ENCODE assay signal across 8 cellular contexts in genomic region chr1:204506091-204506968, GRCh38. TPM values are rescaled to one million over a fixed set of nuclear protein-coding genes. Genes with fewer than 3 reads are reported as not detected.
DNase-seq lines count a peak whose midpoint lies in the region; ATAC-seq and TF ChIP-seq lines count a peak whose summit lies in the region.

No MANE protein-coding gene starts in this region.

- no peaks in the 10 kb centered on the region for H3K27me3 ChIP-seq in PC-3 (ENCODE audit: low read length)

- CTCF ChIA-PET in PC-3 (lab: Charles Lee) = interaction anchor here (0.6 to 2.7 kb wide), 12 partner anchors 9 to 301 kb away, joined by 3 to 21 read pairs (median 6); partner anchors contain the start of gene MDM4

- H3K9me2 ChIP-seq in PC-3 (replicated peaks; ENCODE audit: low read length) = no peaks in the 10 kb centered on the region

- H4K20me1 ChIP-seq in PC-3 (ENCODE audit: low read length) = no peaks in the 10 kb centered on the region

- H3K4me3 Mint-ChIP-seq in activated T-cell treated with anti-CD3 and anti-CD28 coated beads, Interleukin-2, amount 50 U/mL, for 72 hours = peak overlapping the region; percentile 73 to 100
- peak overlapping the region; percentile 92 to 97 (median 97) for H3K4me3 Mint-ChIP-seq in nephron

- H3K9me3 ChIP-seq in PC-3 (ENCODE audit: low read length) = no peaks in the 10 kb centered on the region

- H3K27ac Mint-ChIP-seq in activated T-cell treated with anti-CD3 and anti-CD28 coated beads, Interleukin-2, amount 50 U/mL, for 72 hours = peak overlapping the region; percentile 100
- peak overlapping the region; percentile 97 to 99 (median 99) for H3K27ac Mint-ChIP-seq in nephron

- peak overlapping the region; percentile 17 for H3K27ac ChIP-seq in PC-3 (ENCODE audit: low read length)

- peak; percentile 81 for DNase-seq in DMS 273 treated with DMSO at 0.1 percent for 48 hours (lab: John Stamatoyannopoulos, UW)
- peak; percentile 87 for DNase-seq in KG1 (lab: John Stamatoyannopoulos, UW)
- peak; percentile 99 for DNase-seq in PC-3
- peak; percentile 74 to 82 for DNase-seq in activated T-cell treated with anti-CD3 and anti-CD28 coated beads, Interleukin-2, amount 50 U/mL, for 72 hours
- peak; percentile 98 for DNase-seq in fibroblast of peridontal ligament (ENCODE audit: extremely low read depth)
- DNase-seq in stromal cell of bone marrow (ENCODE audit: low read depth) = peak; percentile 69

- intact Hi-C loops in PC-3 (cut with micrococcal nuclease) = loop anchor here (2.0 kb wide), 1 partner anchor 300 kb away; no protein-coding TSS in a partner anchor

- BruUV-seq in PC-3 (replicated peaks; lab: Mats Ljungman, UMichigan) = no TSS peak

- no peaks in the 10 kb centered on the region for H3K36me3 ChIP-seq in PC-3 (ENCODE audit: low read depth, low read length)

- POLR2A ChIA-PET in PC-3 (lab: Charles Lee; ENCODE audit: unreplicated experiment) = interaction anchor here (0.5 to 3.5 kb wide), 7 partner anchors 10 to 131 kb away, joined by 3 to 43 read pairs (median 3); partner anchors contain the start of gene MDM4

- H3K4me3 ChIP-seq in PC-3 (ENCODE audit: low read length) = peak overlapping the region; percentile 76

- peaks cover 0 to 7% of the 10 kb centered on the region in 2 donors for H3K36me3 Mint-ChIP-seq in activated T-cell treated with anti-CD3 and anti-CD28 coated beads, Interleukin-2, amount 50 U/mL, for 72 hours (ENCODE audit: insufficient read depth in 2 of 2)
- no peaks in the 10 kb centered on the region for H3K36me3 Mint-ChIP-seq in nephron (ENCODE audit: low read depth)

- TF ChIP-seq CTCF in PC-3 (conservative IDR thresholded peaks at IDR 0.05; ENCODE audit: low read depth, low read length) (no peak), nephron (IDR thresholded peaks at IDR 0.05; ENCODE audit: unreplicated experiment in 3 of 3) (no peak)

- H3K4me1 Mint-ChIP-seq in activated T-cell treated with anti-CD3 and anti-CD28 coated beads, Interleukin-2, amount 50 U/mL, for 72 hours (ENCODE audit: low read depth) = peaks cover 42% of the 10 kb centered on the region
- peaks cover 43% of the 10 kb centered on the region for H3K4me1 Mint-ChIP-seq in nephron

- H3K4me1 ChIP-seq in PC-3 (ENCODE audit: insufficient read depth, low read length) = peaks cover 23% of the 10 kb centered on the region

- H3K27me3 Mint-ChIP-seq in activated T-cell treated with anti-CD3 and anti-CD28 coated beads, Interleukin-2, amount 50 U/mL, for 72 hours (ENCODE audit: low read depth) = no peaks in the 10 kb centered on the region
- H3K27me3 Mint-ChIP-seq in nephron (ENCODE audit: low read depth) = no peaks in the 10 kb centered on the region

- H3K9me3 Mint-ChIP-seq in activated T-cell treated with anti-CD3 and anti-CD28 coated beads, Interleukin-2, amount 50 U/mL, for 72 hours = no peaks in the 10 kb centered on the region
- no peaks in the 10 kb centered on the region for H3K9me3 Mint-ChIP-seq in nephron

- H3K79me2 ChIP-seq in PC-3 (ENCODE audit: low read length) = no peaks in the 10 kb centered on the region

- peak overlapping the region; percentile 86 for H3K4me2 ChIP-seq in PC-3 (ENCODE audit: low read length)

- ATAC-seq in GM21786 (IDR thresholded peaks at IDR 0.05; ENCODE audit: unreplicated experiment) = peak; percentile 66
- ATAC-seq in PC-3 = peak; percentile 69
- peak; percentile 87 to 89 for ATAC-seq in activated T-cell treated with anti-CD3 and anti-CD28 coated beads, Interleukin-2, amount 50 U/mL, for 72 hours (replicated peaks in 1 of 2)

- H3K9ac ChIP-seq in PC-3 (ENCODE audit: low read length) = peak overlapping the region; percentile 47

- H3F3A ChIP-seq in PC-3 (ENCODE audit: low read length, unreplicated experiment) = peaks cover 13% of the 10 kb centered on the region

- H2AFZ ChIP-seq in PC-3 (ENCODE audit: low read length) = peak overlapping the region; percentile 80

RNA-seq across cellular contexts. Expression of gene MDM4, which starts 9.9 kb away (rescaled TPM):
- total RNA-seq in PC-3 (2014; rRNA removed) = 36.3 and 55.7 TPM in 2 replicates
- total RNA-seq in activated T-cell treated with anti-CD3 and anti-CD28 coated beads, Interleukin-2, amount 50 U/mL, for 72 hours = 100 to 1,000 TPM; 147 to 153 TPM

RNA-seq across cellular contexts. Expression of gene PIK3C2B, which starts 11.7 kb away (rescaled TPM):
- 34.7 and 35.3 TPM in 2 replicates for total RNA-seq in PC-3 (2014; rRNA removed)
- 10 to 100 TPM; 43.1 to 54.5 TPM for total RNA-seq in activated T-cell treated with anti-CD3 and anti-CD28 coated beads, Interleukin-2, amount 50 U/mL, for 72 hours

Comparison
In these comparisons a context has a peak if more than half of its experiments do, and no peak if none do; other contexts are left out.
1. Peak in every context shown above with its lines: DNase-seq, ATAC-seq, H3K4me3 ChIP-seq and H3K27ac ChIP-seq.